3 cellular contexts compared by ENCODE assay signal in the genomic region with DNA sequence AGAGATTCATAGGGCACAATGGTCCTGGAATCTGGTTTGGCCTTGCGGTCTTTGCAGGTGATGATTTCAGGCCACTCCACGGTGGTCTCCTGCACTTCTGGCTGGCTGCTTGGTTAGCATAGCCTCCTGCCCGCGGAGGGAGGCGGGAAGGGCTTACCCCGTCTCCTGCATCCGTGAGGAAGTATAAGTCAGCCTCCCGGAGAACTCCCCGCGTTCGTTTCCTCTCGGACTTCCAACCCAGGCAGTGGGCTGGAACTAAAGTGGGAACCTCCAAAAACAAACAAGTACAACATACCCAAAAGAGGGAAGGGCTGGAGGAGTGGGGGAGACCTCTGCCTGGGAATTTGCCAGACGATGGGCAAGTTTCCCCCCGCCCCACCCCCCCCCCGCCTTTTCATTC.
TF ChIP-seq lines count a peak whose summit lies in the region.

No MANE protein-coding gene starts in this region.

TF ChIP-seq in SK-N-SH, 30 proteins besides CTCF, POLR2A, EP300 and RAD21:
- no peak for TF ChIP-seq MXI1 (IDR thresholded peaks at IDR 0.05; ENCODE audit: low read depth, low read length)
- TF ChIP-seq, protein P1, sequence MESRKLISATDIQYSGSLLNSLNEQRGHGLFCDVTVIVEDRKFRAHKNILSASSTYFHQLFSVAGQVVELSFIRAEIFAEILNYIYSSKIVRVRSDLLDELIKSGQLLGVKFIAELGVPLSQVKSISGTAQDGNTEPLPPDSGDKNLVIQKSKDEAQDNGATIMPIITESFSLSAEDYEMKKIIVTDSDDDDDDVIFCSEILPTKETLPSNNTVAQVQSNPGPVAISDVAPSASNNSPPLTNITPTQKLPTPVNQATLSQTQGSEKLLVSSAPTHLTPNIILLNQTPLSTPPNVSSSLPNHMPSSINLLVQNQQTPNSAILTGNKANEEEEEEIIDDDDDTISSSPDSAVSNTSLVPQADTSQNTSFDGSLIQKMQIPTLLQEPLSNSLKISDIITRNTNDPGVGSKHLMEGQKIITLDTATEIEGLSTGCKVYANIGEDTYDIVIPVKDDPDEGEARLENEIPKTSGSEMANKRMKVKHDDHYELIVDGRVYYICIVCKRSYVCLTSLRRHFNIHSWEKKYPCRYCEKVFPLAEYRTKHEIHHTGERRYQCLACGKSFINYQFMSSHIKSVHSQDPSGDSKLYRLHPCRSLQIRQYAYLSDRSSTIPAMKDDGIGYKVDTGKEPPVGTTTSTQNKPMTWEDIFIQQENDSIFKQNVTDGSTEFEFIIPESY (IDR thresholded peaks at IDR 0.05; ENCODE audit: borderline replicate concordance, low read depth), result no peak
- TF ChIP-seq RFX5 (IDR thresholded peaks at IDR 0.05; ENCODE audit: low read length), result no peak
- TF ChIP-seq GABPA (IDR thresholded peaks at IDR 0.05; ENCODE audit: low read depth), result no peak
- TF ChIP-seq FOSL2 (IDR thresholded peaks at IDR 0.05; ENCODE audit: borderline replicate concordance, low read depth), result no peak
- TF ChIP-seq NFIC (IDR thresholded peaks at IDR 0.05; ENCODE audit: borderline replicate concordance), result no peak
- TF ChIP-seq, protein P2, sequence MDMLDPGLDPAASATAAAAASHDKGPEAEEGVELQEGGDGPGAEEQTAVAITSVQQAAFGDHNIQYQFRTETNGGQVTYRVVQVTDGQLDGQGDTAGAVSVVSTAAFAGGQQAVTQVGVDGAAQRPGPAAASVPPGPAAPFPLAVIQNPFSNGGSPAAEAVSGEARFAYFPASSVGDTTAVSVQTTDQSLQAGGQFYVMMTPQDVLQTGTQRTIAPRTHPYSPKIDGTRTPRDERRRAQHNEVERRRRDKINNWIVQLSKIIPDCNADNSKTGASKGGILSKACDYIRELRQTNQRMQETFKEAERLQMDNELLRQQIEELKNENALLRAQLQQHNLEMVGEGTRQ (IDR thresholded peaks at IDR 0.05; ENCODE audit: borderline replicate concordance, low read depth, low read length), result no peak
- TF ChIP-seq RXRA (IDR thresholded peaks at IDR 0.05; ENCODE audit: borderline replicate concordance, low read depth), result no peak
- TF ChIP-seq POLR2AphosphoS5 (IDR thresholded peaks at IDR 0.05; ENCODE audit: low read depth, low read length), result no peak
- TF ChIP-seq YY1 (IDR thresholded peaks at IDR 0.05; ENCODE audit: low read depth), result no peak
- TF ChIP-seq NRF1 (IDR thresholded peaks at IDR 0.05; ENCODE audit: low read depth, low read length), result no peak
- no peak for TF ChIP-seq FOXJ3 (CRISPR knock-in tag; IDR thresholded peaks at IDR 0.05)
- TF ChIP-seq JUND (IDR thresholded peaks at IDR 0.05), result no peak
- no peak for TF ChIP-seq TAF1 (IDR thresholded peaks at IDR 0.05; ENCODE audit: borderline replicate concordance, low read depth, low read length)
- TF ChIP-seq, protein P3, sequence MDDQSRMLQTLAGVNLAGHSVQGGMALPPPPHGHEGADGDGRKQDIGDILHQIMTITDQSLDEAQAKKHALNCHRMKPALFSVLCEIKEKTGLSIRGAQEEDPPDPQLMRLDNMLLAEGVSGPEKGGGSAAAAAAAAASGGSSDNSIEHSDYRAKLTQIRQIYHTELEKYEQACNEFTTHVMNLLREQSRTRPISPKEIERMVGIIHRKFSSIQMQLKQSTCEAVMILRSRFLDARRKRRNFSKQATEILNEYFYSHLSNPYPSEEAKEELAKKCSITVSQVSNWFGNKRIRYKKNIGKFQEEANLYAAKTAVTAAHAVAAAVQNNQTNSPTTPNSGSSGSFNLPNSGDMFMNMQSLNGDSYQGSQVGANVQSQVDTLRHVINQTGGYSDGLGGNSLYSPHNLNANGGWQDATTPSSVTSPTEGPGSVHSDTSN (IDR thresholded peaks at IDR 0.05), result no peak
- TF ChIP-seq RCOR1 (IDR thresholded peaks at IDR 0.05; ENCODE audit: low read length), result no peak
- TF ChIP-seq IRF3 (IDR thresholded peaks at IDR 0.05; ENCODE audit: low read depth, low read length), result no peak
- no peak for TF ChIP-seq MEF2A (IDR thresholded peaks at IDR 0.05; ENCODE audit: borderline replicate concordance, low read depth)
TF ChIP-seq in SK-N-SH: peak in this region for 0.

TF ChIP-seq in SK-N-SH treated with all-trans-retinoic acid at 6 μM for 48 hours, 23 proteins besides CTCF, POLR2A, EP300 and RAD21 (continues in another document):
- TF ChIP-seq GLIS3 (CRISPR knock-in tag; IDR thresholded peaks at IDR 0.05) (no peak), ZC3H10 (CRISPR knock-in tag; IDR thresholded peaks at IDR 0.05) (no peak), PPARA (CRISPR knock-in tag; IDR thresholded peaks at IDR 0.05; ENCODE audit: borderline replicate concordance) (no peak), ZNF70 (CRISPR knock-in tag; IDR thresholded peaks at IDR 0.05) (no peak), TSHZ2 (CRISPR knock-in tag; IDR thresholded peaks at IDR 0.05) (no peak), CREB5 (CRISPR knock-in tag; IDR thresholded peaks at IDR 0.05; ENCODE audit: low read depth) (no peak), SNAI2 (CRISPR knock-in tag; IDR thresholded peaks at IDR 0.05) (no peak), PATZ1 (CRISPR knock-in tag; IDR thresholded peaks at IDR 0.05; ENCODE audit: borderline replicate concordance) (no peak)
- TF ChIP-seq, protein P4, sequence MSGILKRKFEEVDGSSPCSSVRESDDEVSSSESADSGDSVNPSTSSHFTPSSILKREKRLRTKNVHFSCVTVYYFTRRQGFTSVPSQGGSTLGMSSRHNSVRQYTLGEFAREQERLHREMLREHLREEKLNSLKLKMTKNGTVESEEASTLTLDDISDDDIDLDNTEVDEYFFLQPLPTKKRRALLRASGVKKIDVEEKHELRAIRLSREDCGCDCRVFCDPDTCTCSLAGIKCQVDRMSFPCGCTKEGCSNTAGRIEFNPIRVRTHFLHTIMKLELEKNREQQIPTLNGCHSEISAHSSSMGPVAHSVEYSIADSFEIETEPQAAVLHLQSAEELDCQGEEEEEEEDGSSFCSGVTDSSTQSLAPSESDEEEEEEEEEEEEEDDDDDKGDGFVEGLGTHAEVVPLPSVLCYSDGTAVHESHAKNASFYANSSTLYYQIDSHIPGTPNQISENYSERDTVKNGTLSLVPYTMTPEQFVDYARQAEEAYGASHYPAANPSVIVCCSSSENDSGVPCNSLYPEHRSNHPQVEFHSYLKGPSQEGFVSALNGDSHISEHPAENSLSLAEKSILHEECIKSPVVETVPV (CRISPR knock-in tag; IDR thresholded peaks at IDR 0.05), result no peak

TF ChIP-seq in H1, 55 proteins besides CTCF, POLR2A, EP300 and RAD21:
- TF ChIP-seq SIX5 (IDR thresholded peaks at IDR 0.05; ENCODE audit: low read depth, low read length), result no peak
- TF ChIP-seq KDM4A (IDR thresholded peaks at IDR 0.05; ENCODE audit: low read depth, low read length, severe bottlenecking), result peak; percentile 19
- TF ChIP-seq FOSL1 (IDR thresholded peaks at IDR 0.05; ENCODE audit: insufficient read depth, low read depth, low read length), result no peak
- TF ChIP-seq POLR2AphosphoS5 (IDR thresholded peaks at IDR 0.05; ENCODE audit: low read depth, low read length), result peak; percentile 52
- TF ChIP-seq ATF3 (IDR thresholded peaks at IDR 0.05; ENCODE audit: insufficient read depth, low read depth, low read length), result no peak
- no peak for TF ChIP-seq SUZ12 (IDR thresholded peaks at IDR 0.05; ENCODE audit: low read length)
- no peak for TF ChIP-seq PHF8 (conservative IDR thresholded peaks at IDR 0.05; ENCODE audit: low read depth, low read length)
- no peak for TF ChIP-seq EGR1 (IDR thresholded peaks at IDR 0.05; ENCODE audit: borderline replicate concordance, low read depth, low read length)
- no peak for TF ChIP-seq ATF2 (IDR thresholded peaks at IDR 0.05; ENCODE audit: low read length)
- peak; percentile 55; the same call in 1 of the 2 replicates for TF ChIP-seq TAF1 (IDR thresholded peaks at IDR 0.05; ENCODE audit: low read depth, low read length)
- no peak for TF ChIP-seq HDAC6 (IDR thresholded peaks at IDR 0.05; ENCODE audit: low read depth, low read length)
- 0 out of 2 replicates have a peak, but pooled peaks have one; percentile 14 for TF ChIP-seq TEAD4 (IDR thresholded peaks at IDR 0.05; ENCODE audit: low read depth, low read length)
- peak; percentile 33; the same call in 1 of the 2 replicates for TF ChIP-seq MAX (IDR thresholded peaks at IDR 0.05)
- peak; percentile 8 for TF ChIP-seq TAF7 (optimal IDR thresholded peaks at IDR 0.05; ENCODE audit: borderline replicate concordance, low read depth, low read length)
- no peak for TF ChIP-seq CBX8 (IDR thresholded peaks at IDR 0.05; ENCODE audit: borderline replicate concordance, low read depth, low read length)
- no peak for TF ChIP-seq SP4 (IDR thresholded peaks at IDR 0.05; ENCODE audit: low read length)
- no peak for TF ChIP-seq RXRA (IDR thresholded peaks at IDR 0.05; ENCODE audit: insufficient read depth, low read depth, low read length)
- no peak for TF ChIP-seq ASH2L (IDR thresholded peaks at IDR 0.05; ENCODE audit: low read length)
- no peak for TF ChIP-seq SP2 (IDR thresholded peaks at IDR 0.05; ENCODE audit: low read length)
- TF ChIP-seq ZNF274 (IDR thresholded peaks at IDR 0.05; ENCODE audit: borderline replicate concordance, extremely low read depth, low read length), result no peak
- no peak for TF ChIP-seq SAP30 (IDR thresholded peaks at IDR 0.05; ENCODE audit: insufficient read depth, insufficient replicate concordance, low read length)
- TF ChIP-seq YY1 (IDR thresholded peaks at IDR 0.05; ENCODE audit: low read depth, low read length), result no peak
- TF ChIP-seq KDM5A (IDR thresholded peaks at IDR 0.05; ENCODE audit: low read length), result no peak
- no peak for TF ChIP-seq SIN3A (conservative IDR thresholded peaks at IDR 0.05 in 1 of 2, IDR thresholded peaks at IDR 0.05 in 1 of 2; ENCODE audit: low read depth in 1 of 2, low read length in 2 of 2)
- no peak for TF ChIP-seq JUND (IDR thresholded peaks at IDR 0.05; ENCODE audit: low read length)
- TF ChIP-seq CHD2 (IDR thresholded peaks at IDR 0.05; ENCODE audit: low read length), result no peak
